ENCODE assay signal across 24 cellular contexts in genomic region chr13:75699062-75699461, GRCh38.
"Had no signal": no experiment of that assay in that cellular context is flagged by ENCODE, and none has a peak within 500 bp of the region (broad histone marks: within the 10 kb centered on the region; RNA-seq: fewer than 3 reads in every experiment).

No MANE protein-coding gene starts in this region.

- H3K4me3 Mint-ChIP-seq: IgD-negative memory B cell had no signal

- H3K9ac ChIP-seq: KMS-11 had no signal

- H3K27me3 Mint-ChIP-seq: IgD-negative memory B cell had no signal

- H3K4me3 ChIP-seq: K562, SJSA1, SK-N-MC had no signal

- ATAC-seq: HepG2, K562 had no signal

- DNase-seq: Kasumi-1, MM.1S, NCI-H1092 treated with DMSO at 0.1 percent for 48 hours, NCI-H1436, NCI-H187, NCI-H2029, NCI-H2081 treated with DMSO at 0.1 percent for 48 hours, NCI-H2171, NCI-H226, NCI-H446, NCI-H510A, NCI-H524 treated with DMSO at 0.1 percent for 48 hours, NCI-H69, NCI-H774, Right ventricle myocardium superior, RPMI8226, SIG-M5 had no signal

- FAIRE-seq: HepG2, K562, RCC 7860 had no signal

- H3K27ac ChIP-seq: KMS-11, SJSA1, SK-N-MC had no signal

- H3K27me3 ChIP-seq: SJSA1 had no signal

- H3K9me3 ChIP-seq: SJSA1 had no signal

- H3K9me3 Mint-ChIP-seq: IgD-negative memory B cell had no signal

- H3K4me2 ChIP-seq: KMS-11 had no signal

- H3K27ac Mint-ChIP-seq: IgD-negative memory B cell had no signal
